In the genomic region with DNA sequence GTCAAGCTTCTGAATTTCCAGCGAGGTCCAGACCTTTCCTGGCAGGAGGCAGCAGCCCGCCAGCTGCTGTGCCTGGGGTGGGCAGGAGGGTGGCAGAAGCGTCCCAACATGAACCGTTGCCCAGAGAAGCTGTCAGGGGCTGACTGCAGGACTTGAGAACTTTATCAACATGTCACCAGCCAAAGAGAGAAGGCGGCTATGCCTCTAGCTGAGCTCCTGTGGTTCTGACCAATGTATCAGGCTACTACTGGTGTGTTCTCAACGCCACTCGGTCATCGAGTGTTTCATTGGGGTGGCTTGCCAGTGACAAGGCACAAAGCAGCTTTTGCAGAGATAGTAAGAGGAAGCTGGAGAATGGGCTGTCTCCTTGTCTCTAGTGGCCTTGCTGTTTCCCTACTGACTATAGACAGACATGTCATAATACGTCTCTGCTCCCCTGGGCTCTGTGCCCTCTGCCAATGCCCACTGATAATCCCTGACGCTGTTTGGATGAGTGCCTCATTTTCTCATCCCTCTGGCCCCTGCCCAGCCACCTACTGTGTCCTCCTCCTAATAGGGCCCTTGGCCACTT, we compare ENCODE assay signal across 17 cellular contexts. TPM values are rescaled to one million over a fixed set of nuclear protein-coding genes. Genes with fewer than 3 reads are reported as not detected.
DNase-seq lines count a peak whose midpoint lies in the region; ATAC-seq and TF ChIP-seq lines count a peak whose summit lies in the region.
"Had no signal": no experiment of that assay in that cellular context is flagged by ENCODE, and none has a peak within 500 bp of the region (broad histone marks: within the 10 kb centered on the region; RNA-seq: fewer than 3 reads in every experiment).

No MANE protein-coding gene starts in this region.

- DNase-seq in GM23248, result peak; percentile 15
- peak; percentile 34 for DNase-seq in OCI-M1 (lab: John Stamatoyannopoulos, UW)
- peak; percentile 81 for DNase-seq in Right ventricle myocardium superior
- DNase-seq in neuronal stem cell (ENCODE audit: low spot score), result no peak
- DNase-seq in NK-92 treated with Interleukin-12 subunit alpha and Interleukin-12 subunit beta, amount 100 ng/mL, for 24 hours (lab: John Stamatoyannopoulos, UW), result no peak
- no peak for DNase-seq in NCI-H1436 (lab: John Stamatoyannopoulos, UW)
- DNase-seq in progenitor cell of endocrine pancreas (ENCODE audit: low spot score, unreplicated experiment), result no peak
- DNase-seq: activated CD8-positive, alpha-beta T cell treated with anti-CD3 and anti-CD28 coated beads for 36 hours; Caco-2; GDM1; immature natural killer cell; NCI-H2227 treated with DMSO at 0.1 percent for 48 hours; stimulated activated naive CD4-positive, alpha-beta T cell treated with Interleukin-2 at 50 U/mL for 16 hours had no signal

- no peaks in the 10 kb centered on the region for H3K4me1 Mint-ChIP-seq in progenitor cell of endocrine pancreas (ENCODE audit: low read depth)
- H3K4me1 Mint-ChIP-seq: activated T-helper 17 cell treated with anti-CD3 and anti-CD28 coated beads, Interleukin-2, amount 50 U/mL, for 72 hours; immature natural killer cell had no signal

- H2BK5ac ChIP-seq in neuronal stem cell (ENCODE audit: low read length), result no peak overlapping the region

- no peak for TF ChIP-seq CTCF in progenitor cell of endocrine pancreas (IDR thresholded peaks at IDR 0.05; ENCODE audit: unreplicated experiment)

- H4K91ac ChIP-seq in neuronal stem cell (ENCODE audit: low read depth, low read length, poor library complexity), result no peak overlapping the region

- no peak overlapping the region for H2BK120ac ChIP-seq in neuronal stem cell (ENCODE audit: low read depth, low read length)

- H3K9me3 ChIP-seq in GM23248 (ENCODE audit: low read depth) (no peaks in the 10 kb centered on the region), neuronal stem cell (replicated peaks in 1 of 2; ENCODE audit: control insufficient read depth in 2 of 2, insufficient read depth in 1 of 2, low read depth in 1 of 2, low read length in 2 of 2) (no peaks in the 10 kb centered on the region)
- H3K9me3 ChIP-seq: Caco-2, vagina had no signal

- H3K4me1 ChIP-seq in GM23248 (ENCODE audit: insufficient read depth), result no peaks in the 10 kb centered on the region
- H3K4me1 ChIP-seq in neuronal stem cell (ENCODE audit: control insufficient read depth in 2 of 2, insufficient read depth in 1 of 2, low read depth in 1 of 2, low read length in 2 of 2), result no peaks in the 10 kb centered on the region
- H3K4me1 ChIP-seq: Caco-2, vagina had no signal

- no peaks in the 10 kb centered on the region for H3K79me2 ChIP-seq in GM23248 (ENCODE audit: insufficient read depth)

- no peaks in the 10 kb centered on the region for H3K79me1 ChIP-seq in neuronal stem cell (ENCODE audit: low read depth, low read length)

- H3K36me3 Mint-ChIP-seq in progenitor cell of endocrine pancreas (ENCODE audit: insufficient read depth), result no peaks in the 10 kb centered on the region
- H3K36me3 Mint-ChIP-seq: immature natural killer cell had no signal

- in situ Hi-C loops in GM23248 (cut with MboI), result no loop called here

- H2AFZ ChIP-seq in GM23248, result no peak overlapping the region
- peak overlapping the region; percentile 64 for H2AFZ ChIP-seq in neuronal stem cell (ENCODE audit: low read length)

- H3K27ac ChIP-seq in GM23248, result no peak overlapping the region
- peak overlapping the region; percentile 35 for H3K27ac ChIP-seq in neuronal stem cell (replicated peaks; ENCODE audit: low read length)
- H3K27ac ChIP-seq: epithelial cell of prostate, vagina had no signal

- no peaks in the 10 kb centered on the region for H3K27me3 ChIP-seq in GM23248 (replicated peaks; ENCODE audit: insufficient read depth)
- H3K27me3 ChIP-seq in neuronal stem cell (ENCODE audit: control insufficient read depth in 3 of 3, insufficient read depth in 3 of 3, low read depth in 1 of 3, low read length in 3 of 3), result peaks cover 0 to 3% (median 0%) of the 10 kb centered on the region in 3 experiments
- H3K27me3 ChIP-seq: vagina had no signal

- no peak overlapping the region for H3K4ac ChIP-seq in neuronal stem cell (ENCODE audit: low read length)

- H3K9me3 Mint-ChIP-seq in progenitor cell of endocrine pancreas (ENCODE audit: low read depth), result no peaks in the 10 kb centered on the region
- H3K9me3 Mint-ChIP-seq: activated CD8-positive, alpha-beta T cell treated with anti-CD3 and anti-CD28 coated beads for 36 hours; activated T-helper 17 cell treated with anti-CD3 and anti-CD28 coated beads, Interleukin-2, amount 50 U/mL, for 72 hours; immature natural killer cell had no signal

- peak; percentile 95 for ATAC-seq in Right ventricle myocardium superior (ENCODE audit: poor library complexity)
- ATAC-seq in HG02610 (IDR thresholded peaks at IDR 0.05; ENCODE audit: unreplicated experiment), result no peak
- ATAC-seq: activated CD8-positive, alpha-beta T cell treated with anti-CD3 and anti-CD28 coated beads for 36 hours; activated T-helper 17 cell treated with anti-CD3 and anti-CD28 coated beads, Interleukin-2, amount 50 U/mL, for 72 hours had no signal

- no peak overlapping the region for H2BK15ac ChIP-seq in neuronal stem cell (ENCODE audit: low read length)

- H3K36me3 ChIP-seq in GM23248 (ENCODE audit: low read depth), result no peaks in the 10 kb centered on the region
- no peaks in the 10 kb centered on the region for H3K36me3 ChIP-seq in neuronal stem cell (replicated peaks in 1 of 2; ENCODE audit: control insufficient read depth in 2 of 2, insufficient read depth in 2 of 2, low read length in 2 of 2)
- H3K36me3 ChIP-seq: vagina had no signal

- H3K4me3 Mint-ChIP-seq in progenitor cell of endocrine pancreas (ENCODE audit: low read depth), result no peak overlapping the region
- H3K4me3 Mint-ChIP-seq: activated CD8-positive, alpha-beta T cell treated with anti-CD3 and anti-CD28 coated beads for 36 hours; activated T-helper 17 cell treated with anti-CD3 and anti-CD28 coated beads, Interleukin-2, amount 50 U/mL, for 72 hours; immature natural killer cell had no signal

- 24 to 26% methylated on average over 10 of the region's 10 CpGs for WGBS in GM23248 (ENCODE audit: low coverage in 1 of 2, low lambda C conversion rate in 2 of 2, missing lambda C conversion rate in 2 of 2), 2 experiments
- no CpG with 5 or more reads among the region's 10 CpGs for WGBS in neuronal stem cell (ENCODE audit: extremely low coverage in 2 of 2, insufficient read length in 2 of 2, insufficient replicate concordance in 1 of 2), 2 donors

- no peaks in the 10 kb centered on the region for H4K20me1 ChIP-seq in GM23248 (ENCODE audit: insufficient read depth)

- no peak overlapping the region for H3K27ac Mint-ChIP-seq in progenitor cell of endocrine pancreas
- H3K27ac Mint-ChIP-seq: activated CD8-positive, alpha-beta T cell treated with anti-CD3 and anti-CD28 coated beads for 36 hours; activated T-helper 17 cell treated with anti-CD3 and anti-CD28 coated beads, Interleukin-2, amount 50 U/mL, for 72 hours; immature natural killer cell had no signal

- H3K9ac ChIP-seq in GM23248 (no peak overlapping the region), neuronal stem cell (ENCODE audit: low read depth, low read length, poor library complexity) (no peak overlapping the region)

- no peaks in the 10 kb centered on the region for H3K9me2 ChIP-seq in GM23248 (ENCODE audit: insufficient read depth)

- H3K27me3 Mint-ChIP-seq in progenitor cell of endocrine pancreas, result no peaks in the 10 kb centered on the region
- H3K27me3 Mint-ChIP-seq: activated T-helper 17 cell treated with anti-CD3 and anti-CD28 coated beads, Interleukin-2, amount 50 U/mL, for 72 hours had no signal

- H3F3A ChIP-seq in GM23248 (ENCODE audit: insufficient read depth), result no peaks in the 10 kb centered on the region

- intact Hi-C loops in Right ventricle myocardium superior (cut with DNase I), result no loop called here

- no peak overlapping the region for H2AK5ac ChIP-seq in neuronal stem cell (ENCODE audit: low read depth, low read length)

- H3K4me3 ChIP-seq in GM23248, result no peak overlapping the region
- peak overlapping the region in 1 of 2 donors; percentile 54 for H3K4me3 ChIP-seq in neuronal stem cell (ENCODE audit: low read length in 2 of 2)
- H3K4me3 ChIP-seq: vagina had no signal

- no peak overlapping the region for H4K8ac ChIP-seq in neuronal stem cell (ENCODE audit: low read depth, low read length)

- H2BK12ac ChIP-seq in neuronal stem cell (ENCODE audit: low read length), result no peak overlapping the region

- no peak overlapping the region for H3K23ac ChIP-seq in neuronal stem cell (ENCODE audit: low read depth, low read length, poor library complexity)

- H3K18ac ChIP-seq in neuronal stem cell (ENCODE audit: low read length), result no peak overlapping the region

- peak overlapping the region; percentile 31 for H3K14ac ChIP-seq in neuronal stem cell (ENCODE audit: low read length)

- H3K4me2 ChIP-seq in GM23248 (ENCODE audit: unreplicated experiment) (no peak overlapping the region), neuronal stem cell (ENCODE audit: insufficient read depth, low read length, poor library complexity, severe bottlenecking) (no peak overlapping the region)

RNA-seq across cellular contexts. Expression of a gene that starts 17.6 kb away (rescaled TPM):
- 33.3 and 37.3 TPM in 2 replicates for total RNA-seq in GM23248 (2014; rRNA removed; shearing (Covaris generic))
- polyA plus RNA-seq in GM23248 (2016; fragmentation: Nextera tagmentation; extraction: Ambion mirVana), result 51.4 and 55.6 TPM in 2 replicates
- total RNA-seq in Right ventricle myocardium superior (28.5 TPM), progenitor cell of endocrine pancreas (56.1 and 60.6 TPM in 2 replicates)
- 23.2 TPM for polyA plus RNA-seq in neuronal stem cell (2013, experiment 1 of 2)
- polyA plus RNA-seq in neuronal stem cell (2013, experiment 2 of 2), result 24.0 TPM

RNA-seq across cellular contexts. Expression of a gene that starts 27.3 kb away (rescaled TPM):
- total RNA-seq in GM23248 (2014; rRNA removed; shearing (Covaris generic)), result 22.2 and 50.3 TPM in 2 replicates
- 10.4 and 12.6 TPM in 2 replicates for polyA plus RNA-seq in GM23248 (2016; fragmentation: Nextera tagmentation; extraction: Ambion mirVana)
- total RNA-seq in Right ventricle myocardium superior (29.9 TPM), progenitor cell of endocrine pancreas (50.2 and 51.0 TPM in 2 replicates)
- polyA plus RNA-seq in neuronal stem cell (2013, experiment 1 of 2), result 18.2 TPM
- 16.8 TPM for polyA plus RNA-seq in neuronal stem cell (2013, experiment 2 of 2)

Comparison
In these comparisons a context has a peak if more than half of its experiments do, and no peak if none do; other contexts are left out.
1. DNase-seq: peak in GM23248 (single experiment), OCI-M1 (single experiment) and Right ventricle myocardium superior (single experiment); none in neuronal stem cell (single experiment), NK-92 treated with Interleukin-12 subunit alpha and Interleukin-12 subunit beta, amount 100 ng/mL, for 24 hours (single experiment), NCI-H1436 (single experiment) and progenitor cell of endocrine pancreas (single experiment).